9 cellular contexts compared by ENCODE assay signal in the genomic region with DNA sequence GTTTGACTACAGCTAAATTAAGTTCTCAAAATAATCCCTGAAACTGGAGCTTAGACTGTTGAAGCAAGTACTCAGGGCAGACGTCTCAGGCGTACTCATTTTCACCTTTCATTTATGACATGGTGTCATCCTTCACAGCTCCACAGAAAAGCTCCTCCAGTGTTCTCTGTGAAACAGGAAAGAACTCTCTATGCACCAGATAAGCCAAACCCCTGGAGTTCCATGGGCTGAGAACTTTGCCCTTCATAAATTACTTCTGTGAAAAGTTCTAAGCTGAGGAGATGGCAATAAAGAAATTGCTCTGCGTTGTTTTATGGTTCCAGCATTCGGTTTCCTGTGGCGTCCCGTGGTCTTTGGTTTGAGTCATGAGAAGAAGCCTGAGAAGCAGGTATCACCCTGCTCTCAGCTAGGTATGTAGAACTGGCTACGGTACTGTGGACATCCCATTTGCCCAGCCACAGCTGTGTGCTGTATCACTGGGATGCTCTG. TPM values are rescaled to one million over a fixed set of nuclear protein-coding genes. Genes with fewer than 3 reads are reported as not detected.
DNase-seq lines count a peak whose midpoint lies in the region; ATAC-seq, FAIRE-seq and TF ChIP-seq lines count a peak whose summit lies in the region.
"Had no signal": no experiment of that assay in that cellular context is flagged by ENCODE, and none has a peak within 500 bp of the region (broad histone marks: within the 10 kb centered on the region; RNA-seq: fewer than 3 reads in every experiment).

No MANE protein-coding gene starts in this region.

- intact Hi-C loops in K562 (cut with micrococcal nuclease), result no loop called here

- peak overlapping the region; percentile 64 for H3K4me3 Mint-ChIP-seq in stimulated activated memory B cell treated with anti-CD40 and anti-IgM and Interleukin-4, amounts not matched to agents 10 μg/mL and 1 μg/mL and 100 μg/mL, for 72 hours
- no peak overlapping the region for H3K4me3 Mint-ChIP-seq in progenitor cell of endocrine pancreas (ENCODE audit: low read depth)

- TF ChIP-seq RAD21 in SK-N-SH (IDR thresholded peaks at IDR 0.05; ENCODE audit: low read length) (no peak), K562 (CRISPR knock-in tag; conservative IDR thresholded peaks at IDR 0.05 in 1 of 2, IDR thresholded peaks at IDR 0.05 in 1 of 2) (no peak)

- no peaks in the 10 kb centered on the region for H3K9me3 ChIP-seq in SK-N-SH
- H3K9me3 ChIP-seq in K562 (replicated peaks; ENCODE audit: control insufficient read depth, insufficient read depth, low read depth, low read length), result no peaks in the 10 kb centered on the region

- H3K27me3 ChIP-seq in SK-N-SH (ENCODE audit: insufficient read depth), result no peaks in the 10 kb centered on the region
- no peaks in the 10 kb centered on the region for H3K27me3 ChIP-seq in HL-60 (ENCODE audit: insufficient read depth, poor library complexity, severe bottlenecking)
- no peaks in the 10 kb centered on the region for H3K27me3 ChIP-seq in K562 (ENCODE audit: control insufficient read depth in 2 of 2, insufficient read depth in 2 of 2, low read length in 2 of 2)

- H4K20me1 ChIP-seq in SK-N-SH (ENCODE audit: insufficient read depth) (no peaks in the 10 kb centered on the region), K562 (replicated peaks; ENCODE audit: control insufficient read depth, insufficient read depth, low read length) (no peaks in the 10 kb centered on the region)

- no peak overlapping the region for H3K27ac ChIP-seq in SK-N-SH (ENCODE audit: low read depth in 2 of 2, low read length in 1 of 2)
- H3K27ac ChIP-seq in HL-60 (replicated peaks), result peak overlapping the region; percentile 59
- no peak overlapping the region for H3K27ac ChIP-seq in K562 (ENCODE audit: extremely low read depth, low read depth, low read length)

- H3K36me3 ChIP-seq in SK-N-SH (replicated peaks in 1 of 2; ENCODE audit: control insufficient read depth in 1 of 2, insufficient read depth in 2 of 2, low read length in 1 of 2), result no peaks in the 10 kb centered on the region
- H3K36me3 ChIP-seq in K562 (ENCODE audit: control insufficient read depth, insufficient read depth, low read length), result no peaks in the 10 kb centered on the region

- H3K4me2 ChIP-seq in SK-N-SH (no peak overlapping the region), K562 (ENCODE audit: insufficient read depth, low read length) (peak overlapping the region; percentile 37; the same call in 1 of the 2 replicates)

- peak; percentile 55 for FAIRE-seq in K562 (lab: Jason Lieb, UNC)
- FAIRE-seq: A204.1 had no signal

- no TSS peak for BruUV-seq in K562 (replicated peaks; lab: Mats Ljungman, UMichigan)

- TF ChIP-seq EP300 in SK-N-SH (IDR thresholded peaks at IDR 0.05; ENCODE audit: borderline replicate concordance in 1 of 2, low read depth in 1 of 2, low read length in 1 of 2) (no peak), K562 (IDR thresholded peaks at IDR 0.05; ENCODE audit: low read length) (no peak)

- no peaks in the 10 kb centered on the region for H3K36me3 Mint-ChIP-seq in stimulated activated memory B cell treated with anti-CD40 and anti-IgM and Interleukin-4, amounts not matched to agents 10 μg/mL and 1 μg/mL and 100 μg/mL, for 72 hours
- no peaks in the 10 kb centered on the region for H3K36me3 Mint-ChIP-seq in progenitor cell of endocrine pancreas (ENCODE audit: insufficient read depth)

- no peaks in the 10 kb centered on the region for H3K9me3 Mint-ChIP-seq in stimulated activated memory B cell treated with anti-CD40 and anti-IgM and Interleukin-4, amounts not matched to agents 10 μg/mL and 1 μg/mL and 100 μg/mL, for 72 hours
- H3K9me3 Mint-ChIP-seq in progenitor cell of endocrine pancreas (ENCODE audit: low read depth), result no peaks in the 10 kb centered on the region

- H3K4me3 ChIP-seq in SK-N-SH (ENCODE audit: low read depth in 2 of 2, low read length in 1 of 2) (no peak overlapping the region), HL-60 (replicated peaks; ENCODE audit: insufficient read depth, low read length) (no peak overlapping the region), K562 (no peak overlapping the region)

- TF ChIP-seq POLR2A in K562 (conservative IDR thresholded peaks at IDR 0.05), result no peak

- H3K4me1 ChIP-seq in SK-N-SH (ENCODE audit: control insufficient read depth in 1 of 2, insufficient read depth in 2 of 2, low read depth in 1 of 2, low read length in 1 of 2), result peaks cover 0 to 4% of the 10 kb centered on the region in 2 experiments; a peak in 2 of 4 replicates
- H3K4me1 ChIP-seq in K562 (replicated peaks in 1 of 2; ENCODE audit: control insufficient read depth in 2 of 2, insufficient read depth in 2 of 2, low read length in 2 of 2), result peaks cover 0 to 16% of the 10 kb centered on the region in 2 experiments; a peak in 2 of 5 replicates

- H3K9me2 ChIP-seq in SK-N-SH, result no peaks in the 10 kb centered on the region

- no peaks in the 10 kb centered on the region for H3K9me1 ChIP-seq in K562 (ENCODE audit: control insufficient read depth, insufficient read depth, low read length)

- no peaks in the 10 kb centered on the region for H3K79me2 ChIP-seq in SK-N-SH (ENCODE audit: insufficient read depth)
- H3K79me2 ChIP-seq in K562 (ENCODE audit: control insufficient read depth, insufficient read depth, low read length), result no peaks in the 10 kb centered on the region

- H3F3A ChIP-seq in SK-N-SH (replicated peaks; ENCODE audit: insufficient read depth), result no peaks in the 10 kb centered on the region

- H2AFZ ChIP-seq in SK-N-SH (ENCODE audit: low read depth) (peak overlapping the region; percentile 69; the same call in 1 of the 2 replicates), K562 (ENCODE audit: low read depth, low read length) (peak overlapping the region; percentile 73)

- in situ Hi-C loops in K562 (cut with MboI), result no loop called here

- DNase-seq in SK-N-SH (no peak), HL-60 (ENCODE audit: low read depth in 1 of 2, low spot score in 1 of 2) (no peak), K562 (ENCODE audit: extremely low read depth in 1 of 4, low spot score in 3 of 4) (no peak), progenitor cell of endocrine pancreas (ENCODE audit: low spot score, unreplicated experiment) (no peak), NCI-H2081 (lab: John Stamatoyannopoulos, UW) (no peak), H4 (ENCODE audit: low spot score) (no peak)

- POLR2A ChIA-PET in SK-N-SH (lab: Yijun Ruan, JAX), result no interaction called here
- POLR2A ChIA-PET in K562 (lab: Yijun Ruan, JAX), result interaction anchor here (0.5 to 2.4 kb wide), 12 partner anchors 10 to 51 kb away, joined by 3 to 9 read pairs (median 4); no protein-coding TSS in a partner anchor

- WGBS in SK-N-SH (ENCODE audit: low lambda C conversion rate), result 77% methylated on average over 7 of the region's 7 CpGs
- WGBS in K562 (ENCODE audit: insufficient coverage, low coverage, missing lambda C conversion rate), result 57% methylated on average over 7 of the region's 7 CpGs

- no peaks in the 10 kb centered on the region for H3K27me3 Mint-ChIP-seq in stimulated activated memory B cell treated with anti-CD40 and anti-IgM and Interleukin-4, amounts not matched to agents 10 μg/mL and 1 μg/mL and 100 μg/mL, for 72 hours
- peaks cover 12% of the 10 kb centered on the region for H3K27me3 Mint-ChIP-seq in progenitor cell of endocrine pancreas

- CTCF ChIA-PET in SK-N-SH (lab: Yijun Ruan, JAX) (no interaction called here), K562 (lab: Yijun Ruan, JAX; ENCODE audit: low intra/inter-chr PET ratio) (no interaction called here)

- H3K9ac ChIP-seq in SK-N-SH (no peak overlapping the region), K562 (ENCODE audit: insufficient read depth in 1 of 2, low read depth in 2 of 2, low read length in 2 of 2) (peak overlapping the region in 1 of 2 experiments; percentile 10; a peak in 1 of 4 replicates)

- H3K4me1 Mint-ChIP-seq in stimulated activated memory B cell treated with anti-CD40 and anti-IgM and Interleukin-4, amounts not matched to agents 10 μg/mL and 1 μg/mL and 100 μg/mL, for 72 hours, result peaks cover 37% of the 10 kb centered on the region
- H3K4me1 Mint-ChIP-seq in progenitor cell of endocrine pancreas (ENCODE audit: low read depth), result peaks cover 5% of the 10 kb centered on the region

- peak overlapping the region; percentile 86 for H3K27ac Mint-ChIP-seq in stimulated activated memory B cell treated with anti-CD40 and anti-IgM and Interleukin-4, amounts not matched to agents 10 μg/mL and 1 μg/mL and 100 μg/mL, for 72 hours
- H3K27ac Mint-ChIP-seq in progenitor cell of endocrine pancreas, result no peak overlapping the region

- no peak for TF ChIP-seq CTCF in SK-N-SH (IDR thresholded peaks at IDR 0.05)
- TF ChIP-seq CTCF in HL-60 (IDR thresholded peaks at IDR 0.05; ENCODE audit: insufficient read depth, low read length), result no peak
- no peak for TF ChIP-seq CTCF in K562 (IDR thresholded peaks at IDR 0.05 in 2 of 3, conservative IDR thresholded peaks at IDR 0.05 in 1 of 3; ENCODE audit: insufficient read depth in 2 of 3, low read depth in 1 of 3, low read length in 3 of 3)
- no peak for TF ChIP-seq CTCF in progenitor cell of endocrine pancreas (IDR thresholded peaks at IDR 0.05; ENCODE audit: unreplicated experiment)

- no peak; the same call in 2 of the 3 replicates for ATAC-seq in SK-N-SH treated with all-trans-retinoic acid at 6 μM for 48 hours
- peak; percentile 69 for ATAC-seq in K562
- ATAC-seq in stimulated activated memory B cell treated with anti-CD40 and anti-IgM and Interleukin-4, amounts not matched to agents 10 μg/mL and 1 μg/mL and 100 μg/mL, for 72 hours, result peak; percentile 67

RNA-seq across cellular contexts. Expression of a gene that starts 20.2 kb away (rescaled TPM):
- polyA plus RNA-seq in SK-N-SH (2012; rRNA removed), result 1.5 and 2.0 TPM in 2 replicates
- polyA plus RNA-seq in SK-N-SH (2012; cell fraction: cytosol; rRNA removed), result 1.2 and 1.6 TPM in 2 replicates
- 7.5 and 8.0 TPM in 2 replicates for polyA plus RNA-seq in SK-N-SH (2012; cell fraction: nucleus; rRNA removed)
- 128 and 141 TPM in 2 replicates for total RNA-seq in K562 (2011; cell fraction: chromatin; rRNA removed; ENCODE audit: low replicate concordance)
- total RNA-seq in K562 (2011; cell fraction: nucleolus; rRNA removed), result 88.6 and 91.1 TPM in 2 replicates
- total RNA-seq in K562 (2011; cell fraction: nucleoplasm; rRNA removed), result 120 and 166 TPM in 2 replicates
- 19.3 and 34.7 TPM in 2 replicates for total RNA-seq in K562 (2014; rRNA removed)
- total RNA-seq in K562 (2014; rRNA removed; fragmentation: Illumina TruSeq; extraction: Trizol), result 24.3 and 25.0 TPM in 2 replicates
- total RNA-seq in K562 (2015; rRNA removed; fragmentation: Illumina TruSeq; extraction: Trizol), result 21.9 and 22.1 TPM in 2 replicates
- 64.2 and 65.7 TPM in 2 replicates for total RNA-seq in K562 (2021)
- polyA plus RNA-seq in K562 (2011; rRNA removed), result 5.2 and 6.0 TPM in 2 replicates
- 5.6 and 6.8 TPM in 2 replicates for polyA plus RNA-seq in K562 (2011; cell fraction: cytosol; rRNA removed)
- polyA plus RNA-seq in K562 (2011; cell fraction: nucleus; rRNA removed), result 25.5 and 29.7 TPM in 2 replicates
- 20.6 and 20.9 TPM in 2 replicates for polyA plus RNA-seq in K562 (2012)
- polyA plus RNA-seq in K562 (2014; fragmentation: Illumina TruSeq; extraction: Trizol), result 23.6 and 25.9 TPM in 2 replicates
- polyA plus RNA-seq in K562 (2014; fragmentation: Nextera tagmentation; extraction: Ambion mirVana), result 1 to 10 TPM; 3.3 to 4.8 TPM
- 15.6 and 19.6 TPM in 2 replicates for polyA plus RNA-seq in K562 (2014; rRNA removed)
- polyA minus RNA-seq in K562 (2011; rRNA and poly(A)+ RNA removed), result 42.2 and 45.2 TPM in 2 replicates
- polyA minus RNA-seq in K562 (2011; cell fraction: cytosol; rRNA and poly(A)+ RNA removed), result 34.1 and 47.8 TPM in 2 replicates
- 48.1 and 74.3 TPM in 2 replicates for polyA minus RNA-seq in K562 (2011; cell fraction: nucleus; rRNA and poly(A)+ RNA removed)
- 67.2 and 71.7 TPM in 2 replicates for total RNA-seq in progenitor cell of endocrine pancreas
- 5.3 and 13.0 TPM in 2 replicates for total RNA-seq in H4 (2014; rRNA removed; shearing (Covaris generic))
